ENCODE assay signal across 11 cellular contexts in genomic region chr4:168839758-168840385, GRCh38.
DNase-seq lines count a peak whose midpoint lies in the region; ATAC-seq and TF ChIP-seq lines count a peak whose summit lies in the region.
"Had no signal": no experiment of that assay in that cellular context is flagged by ENCODE, and none has a peak within 500 bp of the region (broad histone marks: within the 10 kb centered on the region; RNA-seq: fewer than 3 reads in every experiment).

No MANE protein-coding gene starts in this region.

- H3K4me3 ChIP-seq in heart left ventricle (no peak overlapping the region), osteoblast (ENCODE audit: insufficient read depth, low read length) (no peak overlapping the region), upper lobe of right lung (no peak overlapping the region), brain microvascular endothelial cell (ENCODE audit: low read depth, low read length) (no peak overlapping the region)

- peaks cover 0 to 3% (median 0%) of the 10 kb centered on the region in 9 donors for H3K36me3 ChIP-seq in heart left ventricle
- peaks cover 64% of the 10 kb centered on the region for H3K36me3 ChIP-seq in osteoblast (ENCODE audit: insufficient read depth, low read length)
- no peaks in the 10 kb centered on the region for H3K36me3 ChIP-seq in upper lobe of right lung
- H3K36me3 ChIP-seq in brain microvascular endothelial cell (replicated peaks): peaks cover 14% of the 10 kb centered on the region

- in situ Hi-C loops in brain microvascular endothelial cell (cut with HindIII; ENCODE audit: low pct_ligation_motif_present, low sequenced_read_pairs): no loop called here

- peaks cover 99% of the 10 kb centered on the region for H3K79me2 ChIP-seq in osteoblast (ENCODE audit: insufficient read depth, low read length)
- H3K79me2 ChIP-seq: parathyroid adenoma had no signal

- H3K4me2 ChIP-seq in osteoblast (ENCODE audit: insufficient read depth, low read length): no peak overlapping the region

- H4K20me1 ChIP-seq in osteoblast (ENCODE audit: insufficient read depth, low read length): peaks cover 78% of the 10 kb centered on the region

- WGBS in heart left ventricle, 4 donors: 43 to 56% (median 49%) methylated on average over 3 of the region's 3 CpGs

- H3K9me3 ChIP-seq in heart left ventricle (no peaks in the 10 kb centered on the region), osteoblast (ENCODE audit: low read depth, low read length) (no peaks in the 10 kb centered on the region), upper lobe of right lung (no peaks in the 10 kb centered on the region)

- TF ChIP-seq CTCF in heart left ventricle (IDR thresholded peaks at IDR 0.05) (no peak), osteoblast (IDR thresholded peaks at IDR 0.05; ENCODE audit: extremely low read depth, low read depth, low read length) (no peak), upper lobe of right lung (IDR thresholded peaks at IDR 0.05) (no peak), brain microvascular endothelial cell (IDR thresholded peaks at IDR 0.05; ENCODE audit: low read depth, low read length, missing control alignments) (no peak)

- no peak for TF ChIP-seq POLR2A in heart left ventricle (IDR thresholded peaks at IDR 0.05)

- ATAC-seq in activated CD8-positive, alpha-beta memory T cell treated with anti-CD3 and anti-CD28 coated beads, Interleukin-2, amount 10 ng/mL, durations not matched to agents 7 days and 5 days: peak; percentile 45
- peak; percentile 54 to 83 (median 64) for ATAC-seq in heart left ventricle
- ATAC-seq in upper lobe of right lung: peak; percentile 53
- ATAC-seq in HG03025 (IDR thresholded peaks at IDR 0.05; ENCODE audit: low FRiP score, unreplicated experiment): no peak
- ATAC-seq in GM21423 (IDR thresholded peaks at IDR 0.05; ENCODE audit: unreplicated experiment): no peak

- no peaks in the 10 kb centered on the region for H3K9me3 Mint-ChIP-seq in activated CD8-positive, alpha-beta memory T cell treated with anti-CD3 and anti-CD28 coated beads, Interleukin-2, amount 10 ng/mL, durations not matched to agents 7 days and 5 days (ENCODE audit: low read depth)
- H3K9me3 Mint-ChIP-seq: activated T-cell treated with anti-CD3 and anti-CD28 coated beads, Interleukin-2, amount 50 U/mL, for 24 hours had no signal

- CTCF ChIA-PET in activated CD8-positive, alpha-beta memory T cell treated with anti-CD3 and anti-CD28 coated beads, Interleukin-2, amount 10 ng/mL, durations not matched to agents 7 days and 5 days (lab: Charles Lee): no interaction called here

- intact Hi-C loops in heart left ventricle (cut with DNase I): loop anchor here in 7 of 10 donors (5.0 to 10.0 kb wide), 5 partner anchors 37 to 255 kb away; no protein-coding TSS in a partner anchor
- intact Hi-C loops in upper lobe of right lung (cut with DNase I): loop anchor here (10.0 kb wide), 1 partner anchor 125 kb away; no protein-coding TSS in a partner anchor

- no peak overlapping the region for H2AFZ ChIP-seq in osteoblast (ENCODE audit: low read length)
- H2AFZ ChIP-seq: parathyroid adenoma had no signal

- H3K4me1 ChIP-seq in heart left ventricle (peaks cover 5 to 93% (median 57%) of the 10 kb centered on the region in 12 donors), osteoblast (ENCODE audit: insufficient read depth, low read length) (peaks cover 22% of the 10 kb centered on the region), upper lobe of right lung (peaks cover 32% of the 10 kb centered on the region)

- H3K27ac ChIP-seq in heart left ventricle (peak overlapping the region; percentile 47 to 97 (median 86)), osteoblast (ENCODE audit: low read depth, low read length) (peak overlapping the region; percentile 12), upper lobe of right lung (peak overlapping the region; percentile 45), brain microvascular endothelial cell (no peak overlapping the region)
- H3K27ac ChIP-seq: parathyroid adenoma had no signal

- peaks cover 45% of the 10 kb centered on the region for H3K27me3 Mint-ChIP-seq in activated CD8-positive, alpha-beta memory T cell treated with anti-CD3 and anti-CD28 coated beads, Interleukin-2, amount 10 ng/mL, durations not matched to agents 7 days and 5 days

- no peak overlapping the region for H3K4me3 Mint-ChIP-seq in activated CD8-positive, alpha-beta memory T cell treated with anti-CD3 and anti-CD28 coated beads, Interleukin-2, amount 10 ng/mL, durations not matched to agents 7 days and 5 days
- H3K4me3 Mint-ChIP-seq: activated T-cell treated with anti-CD3 and anti-CD28 coated beads, Interleukin-2, amount 50 U/mL, for 24 hours had no signal

- DNase-seq in activated CD8-positive, alpha-beta memory T cell treated with anti-CD3 and anti-CD28 coated beads, Interleukin-2, amount 10 ng/mL, durations not matched to agents 7 days and 5 days: no peak
- no peak for DNase-seq in activated CD8-positive, alpha-beta memory T cell treated with anti-CD3 and anti-CD28 coated beads, Interleukin-2, amount 50 U/mL, for 48 hours
- DNase-seq in heart left ventricle (no peak), osteoblast (ENCODE audit: insufficient read length, low spot score, missing footprints) (no peak), upper lobe of right lung (no peak), brain microvascular endothelial cell (no peak)
- DNase-seq: activated T-cell treated with anti-CD3 and anti-CD28 coated beads, Interleukin-2, amount 50 U/mL, for 24 hours; NCI-H446 treated with DMSO at 0.1 percent for 48 hours had no signal

- no peaks in the 10 kb centered on the region for H3K36me3 Mint-ChIP-seq in activated CD8-positive, alpha-beta memory T cell treated with anti-CD3 and anti-CD28 coated beads, Interleukin-2, amount 10 ng/mL, durations not matched to agents 7 days and 5 days

- no peak overlapping the region for H3K27ac Mint-ChIP-seq in activated CD8-positive, alpha-beta memory T cell treated with anti-CD3 and anti-CD28 coated beads, Interleukin-2, amount 10 ng/mL, durations not matched to agents 7 days and 5 days
- H3K27ac Mint-ChIP-seq: activated T-cell treated with anti-CD3 and anti-CD28 coated beads, Interleukin-2, amount 50 U/mL, for 24 hours had no signal

- H3K27me3 ChIP-seq in heart left ventricle (no peaks in the 10 kb centered on the region), osteoblast (ENCODE audit: insufficient read depth, low read length) (no peaks in the 10 kb centered on the region), upper lobe of right lung (no peaks in the 10 kb centered on the region), brain microvascular endothelial cell (replicated peaks) (no peaks in the 10 kb centered on the region)

- peaks cover 32% of the 10 kb centered on the region for H3K4me1 Mint-ChIP-seq in activated CD8-positive, alpha-beta memory T cell treated with anti-CD3 and anti-CD28 coated beads, Interleukin-2, amount 10 ng/mL, durations not matched to agents 7 days and 5 days

Comparison
In these comparisons a context has a peak if more than half of its experiments do, and no peak if none do; other contexts are left out.
1. ATAC-seq: peak in activated CD8-positive, alpha-beta memory T cell treated with anti-CD3 and anti-CD28 coated beads, Interleukin-2, amount 10 ng/mL, durations not matched to agents 7 days and 5 days (single experiment), heart left ventricle (4 of 4) and upper lobe of right lung (single experiment); none in HG03025 (single experiment) and GM21423 (single experiment).